ENCODE assay signal across 20 cellular contexts in the genomic region with DNA sequence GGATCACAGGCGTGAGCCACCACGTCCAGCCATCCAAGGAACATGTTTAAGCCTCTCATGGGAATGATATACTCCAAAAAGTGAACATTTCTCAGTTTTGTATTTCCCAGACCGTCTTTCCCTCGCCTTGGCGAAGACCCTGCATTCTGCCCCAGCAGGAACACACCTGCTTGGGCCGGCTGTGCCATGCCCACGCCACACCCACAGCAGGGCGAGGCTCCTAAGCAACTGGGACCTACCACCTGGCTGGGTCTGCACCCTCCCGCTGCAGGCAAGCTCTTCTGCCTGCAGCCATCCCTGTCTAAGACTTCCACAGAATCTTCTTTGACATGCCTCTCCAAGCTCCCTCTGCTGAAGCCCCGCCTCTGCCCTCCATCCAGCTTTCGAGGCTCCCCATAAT. TPM values are rescaled to one million over a fixed set of nuclear protein-coding genes. Genes with fewer than 3 reads are reported as not detected.
DNase-seq lines count a peak whose midpoint lies in the region; ATAC-seq and TF ChIP-seq lines count a peak whose summit lies in the region.
"Had no signal": no experiment of that assay in that cellular context is flagged by ENCODE, and none has a peak within 500 bp of the region (broad histone marks: within the 10 kb centered on the region; RNA-seq: fewer than 3 reads in every experiment).

No MANE protein-coding gene starts in this region.

- no peak for TF ChIP-seq EP300 in stomach (IDR thresholded peaks at IDR 0.05)

- no peaks in the 10 kb centered on the region for H3K9me3 Mint-ChIP-seq in stimulated activated naive CD8-positive, alpha-beta T cell treated with anti-CD3 and anti-CD28 coated beads, Interleukin-15, amount 100 ng/mL, for 72 hours
- no peaks in the 10 kb centered on the region for H3K9me3 Mint-ChIP-seq in stimulated activated memory B cell treated with anti-CD40 and anti-IgM and Interleukin-4, amounts not matched to agents 10 μg/mL and 1 μg/mL and 100 μg/mL, for 72 hours
- H3K9me3 Mint-ChIP-seq: CD4-positive, alpha-beta T cell; GM23338; HFFc6 had no signal

- WGBS in stomach, 5 donors: 76 to 90% (median 83%) methylated on average over 6 to 11 of the region's 11 CpGs

- H3K9me3 ChIP-seq in T-helper 17 cell (ENCODE audit: control insufficient read depth, low read length, poor library complexity, severe bottlenecking) (no peaks in the 10 kb centered on the region), stomach (peaks cover 0 to 16% (median 4%) of the 10 kb centered on the region in 4 donors)
- H3K9me3 ChIP-seq: Caco-2 had no signal

- TF ChIP-seq POLR2A in stomach (IDR thresholded peaks at IDR 0.05): no peak

- no peaks in the 10 kb centered on the region for H3K27me3 ChIP-seq in stomach

- no peak for TF ChIP-seq CTCF in stomach (IDR thresholded peaks at IDR 0.05)

- intact Hi-C loops in posterior vena cava (cut with DNase I): no loop called here
- intact Hi-C loops in stomach (cut with DNase I; ENCODE audit: low total_unique reads): no loop called here

- no peak overlapping the region for H3K4me3 Mint-ChIP-seq in stimulated activated naive CD8-positive, alpha-beta T cell treated with anti-CD3 and anti-CD28 coated beads, Interleukin-15, amount 100 ng/mL, for 72 hours
- peak overlapping the region; percentile 25 for H3K4me3 Mint-ChIP-seq in T-helper 17 cell
- H3K4me3 Mint-ChIP-seq in stimulated activated memory B cell treated with anti-CD40 and anti-IgM and Interleukin-4, amounts not matched to agents 10 μg/mL and 1 μg/mL and 100 μg/mL, for 72 hours: no peak overlapping the region
- H3K4me3 Mint-ChIP-seq: CD4-positive, alpha-beta T cell; GM23338; HFFc6 had no signal

- H3K4me1 Mint-ChIP-seq in stimulated activated naive CD8-positive, alpha-beta T cell treated with anti-CD3 and anti-CD28 coated beads, Interleukin-15, amount 100 ng/mL, for 72 hours: peaks cover 25% of the 10 kb centered on the region
- peaks cover 18% of the 10 kb centered on the region for H3K4me1 Mint-ChIP-seq in T-helper 17 cell
- peaks cover 60% of the 10 kb centered on the region for H3K4me1 Mint-ChIP-seq in stimulated activated memory B cell treated with anti-CD40 and anti-IgM and Interleukin-4, amounts not matched to agents 10 μg/mL and 1 μg/mL and 100 μg/mL, for 72 hours

- no peak for ATAC-seq in stimulated activated naive CD8-positive, alpha-beta T cell treated with anti-CD3 and anti-CD28 coated beads, Interleukin-15, amount 100 ng/mL, for 72 hours
- no peak for ATAC-seq in stimulated activated naive CD8-positive, alpha-beta T cell treated with anti-CD3 and anti-CD28 coated beads, Interleukin-15, Interleukin-2, amounts not matched to agents 100 U/mL and 50 U/mL, for 24 hours
- no peak for ATAC-seq in T-helper 17 cell
- ATAC-seq in stimulated activated memory B cell treated with anti-CD40 and anti-IgM and Interleukin-4, amounts not matched to agents 10 μg/mL and 1 μg/mL and 100 μg/mL, for 72 hours: no peak
- ATAC-seq: GM23338, HCT116, HepG2 had no signal

- H3K27ac Mint-ChIP-seq in stimulated activated naive CD8-positive, alpha-beta T cell treated with anti-CD3 and anti-CD28 coated beads, Interleukin-15, amount 100 ng/mL, for 72 hours: peak overlapping the region; percentile 20 to 61
- no peak overlapping the region for H3K27ac Mint-ChIP-seq in T-helper 17 cell
- H3K27ac Mint-ChIP-seq in stimulated activated memory B cell treated with anti-CD40 and anti-IgM and Interleukin-4, amounts not matched to agents 10 μg/mL and 1 μg/mL and 100 μg/mL, for 72 hours: peak overlapping the region; percentile 86
- H3K27ac Mint-ChIP-seq: CD4-positive, alpha-beta T cell; GM23338; HFFc6 had no signal

- H3K36me3 ChIP-seq in stomach: peaks cover 6 to 58% (median 52%) of the 10 kb centered on the region in 4 donors

- peaks cover 4 to 23% (median 13%) of the 10 kb centered on the region in 4 donors for H3K4me1 ChIP-seq in stomach
- H3K4me1 ChIP-seq: Caco-2 had no signal

- no peaks in the 10 kb centered on the region for H3K36me3 Mint-ChIP-seq in T-helper 17 cell (ENCODE audit: low read depth)
- H3K36me3 Mint-ChIP-seq in stimulated activated memory B cell treated with anti-CD40 and anti-IgM and Interleukin-4, amounts not matched to agents 10 μg/mL and 1 μg/mL and 100 μg/mL, for 72 hours: peaks cover 25% of the 10 kb centered on the region

- H3K27ac ChIP-seq in stomach: no peak overlapping the region
- H3K27ac ChIP-seq: C4-2B had no signal

- H3K4me3 ChIP-seq in stomach: no peak overlapping the region
- H3K4me3 ChIP-seq: GM23338 had no signal

- H3K27me3 Mint-ChIP-seq in stimulated activated naive CD8-positive, alpha-beta T cell treated with anti-CD3 and anti-CD28 coated beads, Interleukin-15, amount 100 ng/mL, for 72 hours: no peaks in the 10 kb centered on the region
- H3K27me3 Mint-ChIP-seq in T-helper 17 cell: no peaks in the 10 kb centered on the region
- no peaks in the 10 kb centered on the region for H3K27me3 Mint-ChIP-seq in stimulated activated memory B cell treated with anti-CD40 and anti-IgM and Interleukin-4, amounts not matched to agents 10 μg/mL and 1 μg/mL and 100 μg/mL, for 72 hours
- H3K27me3 Mint-ChIP-seq: CD4-positive, alpha-beta T cell had no signal

- DNase-seq in stimulated activated naive CD8-positive, alpha-beta T cell treated with anti-CD3 and anti-CD28 coated beads, Interleukin-15, amount 100 ng/mL, for 72 hours: no peak
- DNase-seq in stimulated activated naive CD8-positive, alpha-beta T cell treated with anti-CD3 and anti-CD28 coated beads, Interleukin-15, Interleukin-2, amounts not matched to agents 100 U/mL and 50 U/mL, for 24 hours: no peak
- DNase-seq in T-helper 17 cell (no peak), posterior vena cava (ENCODE audit: low spot score) (peak; percentile 38), stomach (no peak)
- no peak for DNase-seq in stimulated activated CD8-positive, alpha-beta memory T cell treated with anti-CD3 and anti-CD28 coated beads, Interleukin-4, amount 100 ng/mL, for 48 hours
- DNase-seq in effector CD8-positive, alpha-beta T cell (lab: John Stamatoyannopoulos, UW): no peak
- DNase-seq: 8988T; Caco-2; CD4-positive, alpha-beta T cell; DMS153; DMS79; GDM1; HFFc6 had no signal

RNA-seq across cellular contexts. Expression of a gene that starts 3.6 kb away (rescaled TPM):
- total RNA-seq in T-helper 17 cell: 10 to 100 TPM; 14.6 to 19.2 TPM
- total RNA-seq in posterior vena cava: 10 to 100 TPM; 15.8 to 21.7 TPM
- total RNA-seq in stomach: 10 to 100 TPM in 3 of 5 donors, under 1 TPM in 1, not detected in 1; 0.58 to 55.4 (median 17.0) TPM
- 10 to 100 TPM; 26.2 to 36.5 (median 32.2) TPM for polyA plus RNA-seq in stomach

RNA-seq across cellular contexts. Expression of a gene that starts 51.6 kb away (rescaled TPM):
- total RNA-seq in T-helper 17 cell: not detected
- total RNA-seq in posterior vena cava: not detected
- under 1 TPM in 1 of 5 donors, not detected in 4; 0.18 TPM for total RNA-seq in stomach
- under 1 TPM in 1 of 3 donors, not detected in 2; 0.25 TPM for polyA plus RNA-seq in stomach
- total RNA-seq: CD4-positive, alpha-beta T cell; HFFc6 had no signal
- polyA plus RNA-seq: AG04450 had no signal
